8 cellular contexts compared by ENCODE assay signal in the genomic region with DNA sequence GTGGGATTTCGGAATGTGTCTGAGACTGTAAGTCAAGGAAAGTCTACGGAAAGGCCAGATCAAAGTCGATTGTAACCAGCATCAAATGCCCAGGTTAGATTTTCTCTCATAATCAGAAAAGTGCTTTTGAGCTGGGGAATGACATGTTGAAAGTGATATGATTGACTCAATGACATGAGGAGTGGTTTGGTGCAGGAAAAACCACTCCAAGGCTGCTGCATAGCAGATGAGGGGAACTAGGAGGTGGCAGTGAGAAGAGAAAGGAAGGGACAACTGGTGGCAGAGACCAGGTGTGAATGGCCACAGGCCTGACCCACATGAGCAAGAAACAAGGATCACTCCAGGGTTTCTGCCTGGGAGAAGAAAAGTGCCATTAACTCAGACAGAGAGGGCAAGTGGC. TPM values are rescaled to one million over a fixed set of nuclear protein-coding genes. Genes with fewer than 3 reads are reported as not detected.
DNase-seq lines count a peak whose midpoint lies in the region; ATAC-seq and TF ChIP-seq lines count a peak whose summit lies in the region.

No MANE protein-coding gene starts in this region.

- H3K27ac ChIP-seq in DND-41 (ENCODE audit: low read length): peak overlapping the region; percentile 88
- H3K27ac ChIP-seq in Peyer's patch: peak overlapping the region; percentile 78 to 92 (median 90)
- peak overlapping the region; percentile 94 to 98 for H3K27ac ChIP-seq in esophagus (ENCODE audit: low read depth in 2 of 2, low read length in 1 of 2)
- H3K27ac ChIP-seq in ovary: peak overlapping the region; percentile 69 to 81

- H2AFZ ChIP-seq in DND-41 (ENCODE audit: low read depth, low read length): peak overlapping the region; percentile 99

- no peak for DNase-seq in DND-41
- DNase-seq in Peyer's patch: no peak
- DNase-seq in ovary: no peak
- DNase-seq in COR-L47 (lab: John Stamatoyannopoulos, UW): no peak
- DNase-seq in NCI-H774 (lab: John Stamatoyannopoulos, UW): no peak
- DNase-seq in anterior cingulate cortex (lab: John Stamatoyannopoulos, UW): no peak

- H3K36me3 ChIP-seq in DND-41 (ENCODE audit: insufficient read depth, low read length) (peaks cover 10% of the 10 kb centered on the region), Peyer's patch (no peaks in the 10 kb centered on the region), esophagus (ENCODE audit: control insufficient read depth in 2 of 2, insufficient read depth in 2 of 2, low read length in 1 of 2) (no peaks in the 10 kb centered on the region), ovary (no peaks in the 10 kb centered on the region)

- TF ChIP-seq EP300 in ovary (IDR thresholded peaks at IDR 0.05): no peak

- H3K9me3 ChIP-seq in DND-41 (ENCODE audit: insufficient read depth, low read length, severe bottlenecking): no peaks in the 10 kb centered on the region
- no peaks in the 10 kb centered on the region for H3K9me3 ChIP-seq in Peyer's patch
- H3K9me3 ChIP-seq in esophagus (ENCODE audit: control insufficient read depth in 2 of 2, insufficient read depth in 1 of 2, low read depth in 1 of 2, low read length in 1 of 2): no peaks in the 10 kb centered on the region
- H3K9me3 ChIP-seq in ovary: no peaks in the 10 kb centered on the region

- H3K4me2 ChIP-seq in DND-41 (ENCODE audit: insufficient read depth, low read length): peak overlapping the region; percentile 89

- intact Hi-C loops in ovary (cut with DNase I): no loop called here

- H3K4me1 ChIP-seq in DND-41 (ENCODE audit: insufficient read depth, low read length) (peaks cover 34% of the 10 kb centered on the region), Peyer's patch (peaks cover 0 to 45% (median 1%) of the 10 kb centered on the region in 4 donors), esophagus (ENCODE audit: control insufficient read depth in 2 of 2, insufficient read depth in 2 of 2, low read length in 1 of 2) (peaks cover 17 to 28% of the 10 kb centered on the region in 2 donors), ovary (ENCODE audit: insufficient read depth) (peaks cover 9% of the 10 kb centered on the region)

- peak overlapping the region; percentile 81 for H3K9ac ChIP-seq in DND-41 (ENCODE audit: low read depth, low read length)

- ATAC-seq in DND-41 (ENCODE audit: insufficient read depth, low read depth) (no peak), GM18868 (IDR thresholded peaks at IDR 0.05; ENCODE audit: unreplicated experiment) (no peak)

- peaks cover 55% of the 10 kb centered on the region for H3K79me2 ChIP-seq in DND-41 (ENCODE audit: insufficient read depth, low read length)

- H4K20me1 ChIP-seq in DND-41 (ENCODE audit: insufficient read depth, low read length): peaks cover 36% of the 10 kb centered on the region

- TF ChIP-seq POLR2A in Peyer's patch (IDR thresholded peaks at IDR 0.05) (no peak), ovary (IDR thresholded peaks at IDR 0.05) (no peak)

- WGBS in esophagus, 2 donors: 16 to 24% methylated on average over 3 of the region's 3 CpGs
- 7 to 14% (median 8%) methylated on average over 3 of the region's 3 CpGs for WGBS in ovary, 3 donors

- H3K4me3 ChIP-seq in DND-41 (ENCODE audit: low read depth in 1 of 2, low read length in 2 of 2) (peak overlapping the region; percentile 82 to 96), Peyer's patch (peak overlapping the region; percentile 72 to 98 (median 92)), esophagus (ENCODE audit: low read depth in 1 of 2, low read length in 2 of 2) (peak overlapping the region; percentile 82 to 93), ovary (peak overlapping the region; percentile 71)

- H3K27me3 ChIP-seq in DND-41 (ENCODE audit: insufficient read depth, low read length, poor library complexity) (no peaks in the 10 kb centered on the region), Peyer's patch (no peaks in the 10 kb centered on the region), esophagus (ENCODE audit: control insufficient read depth in 1 of 2, insufficient read depth in 2 of 2, low read length in 2 of 2) (no peaks in the 10 kb centered on the region), ovary (no peaks in the 10 kb centered on the region)

- TF ChIP-seq CTCF in DND-41 (IDR thresholded peaks at IDR 0.05; ENCODE audit: borderline replicate concordance, extremely low read depth, low read length, poor library complexity, severe bottlenecking) (no peak), Peyer's patch (IDR thresholded peaks at IDR 0.05) (no peak), ovary (IDR thresholded peaks at IDR 0.05) (no peak)

RNA-seq across cellular contexts. Expression of gene SLC35F6, which starts 0.8 kb away (rescaled TPM):
- total RNA-seq in Peyer's patch: 10 to 100 TPM; 13.2 to 49.1 (median 38.1) TPM
- 10 to 100 TPM; 17.0 to 18.3 TPM for polyA plus RNA-seq in esophagus
- total RNA-seq in ovary: 10 to 100 TPM; 13.1 to 53.5 (median 26.8) TPM
- polyA plus RNA-seq in ovary: 10 to 100 TPM; 11.1 to 27.3 TPM

RNA-seq across cellular contexts. Expression of gene CENPA, which starts 20.9 kb away (rescaled TPM):
- total RNA-seq in Peyer's patch (1 to 10 TPM in 2 of 4 donors, not detected in 2; 1.6 to 2.1 TPM), ovary (1 to 10 TPM in 1 of 7 donors, under 1 TPM in 2, not detected in 4; 0.56 to 1.0 (median 0.87) TPM)
- polyA plus RNA-seq in esophagus (1 to 10 TPM; 3.6 to 5.4 TPM), ovary (1 to 10 TPM in 1 of 2 donors, under 1 TPM in 1; 0.21 to 1.4 TPM)
